In the genomic region with DNA sequence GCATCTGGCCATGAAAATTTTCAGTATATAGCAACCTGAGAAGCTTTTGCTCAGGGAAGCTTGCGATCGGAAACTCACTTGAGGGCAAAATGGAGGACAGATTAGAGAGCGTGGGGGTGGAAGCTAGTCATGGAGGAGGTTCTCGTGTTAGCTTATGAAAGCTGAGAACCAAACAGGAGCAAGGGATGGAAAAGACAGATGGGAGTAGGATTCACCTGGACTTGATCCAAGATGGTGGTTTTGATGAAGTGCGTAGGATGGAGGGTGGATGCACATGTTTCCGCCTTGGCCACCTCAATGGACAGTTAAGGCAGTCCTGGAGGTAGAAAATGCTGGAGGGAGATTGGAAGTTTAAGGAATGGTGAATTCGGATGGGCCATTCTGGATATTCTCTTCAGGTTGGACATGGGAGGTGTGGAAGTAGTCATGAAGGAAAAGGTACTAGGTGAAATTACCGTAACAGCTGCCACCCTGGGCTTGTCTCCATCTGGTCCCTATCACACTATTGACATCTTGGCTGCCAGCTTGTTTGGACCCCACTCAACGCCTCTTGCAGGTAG, we compare ENCODE assay signal across 20 cellular contexts. TPM values are rescaled to one million over a fixed set of nuclear protein-coding genes. Genes with fewer than 3 reads are reported as not detected.
A peak's percentile ranks its signal among the peaks of the same experiment; 100 is the strongest.
DNase-seq lines count a peak whose midpoint lies in the region; ATAC-seq and TF ChIP-seq lines count a peak whose summit lies in the region.
"Had no signal": no experiment of that assay in that cellular context is flagged by ENCODE, and none has a peak within 500 bp of the region (broad histone marks: within the 10 kb centered on the region; RNA-seq: fewer than 3 reads in every experiment).

No MANE protein-coding gene starts in this region.

- no peak overlapping the region for H2AFZ ChIP-seq in hepatocyte

- ATAC-seq in T-cell (replicated peaks in 1 of 4) (no peak), GM21576 (IDR thresholded peaks at IDR 0.05; ENCODE audit: unreplicated experiment) (no peak)
- ATAC-seq: gastroesophageal sphincter; Panc1; stimulated activated naive B cell treated with anti-CD40 and anti-IgM and Interleukin-4, amounts not matched to agents 10 μg/mL and 1 μg/mL and 100 μg/mL, for 72 hours had no signal

- H3K27ac ChIP-seq in CD8-positive, alpha-beta memory T cell (ENCODE audit: low read depth, low read length) = no peak overlapping the region
- peak overlapping the region; percentile 96 for H3K27ac ChIP-seq in hepatocyte
- H3K27ac ChIP-seq: gastroesophageal sphincter had no signal

- no peak overlapping the region for H3K4me2 ChIP-seq in hepatocyte

- DNase-seq in CD8-positive, alpha-beta memory T cell = no peak
- DNase-seq in NCI-H1694 treated with DMSO at 0.1 percent for 48 hours (lab: John Stamatoyannopoulos, UW) (peak; percentile 82), T-cell (no peak), hepatocyte (ENCODE audit: low spot score) (no peak), AG08395 (ENCODE audit: low spot score) (no peak), nephron progenitor cell (no peak)
- no peak for DNase-seq in activated CD4-positive, alpha-beta T cell treated with anti-CD3 and anti-CD28 coated beads, Interleukin-2, amount 50 U/mL, for 1 hour
- DNase-seq: activated B cell treated with CpG ODN at 0.5 μM for 24 hours; activated CD4-positive, alpha-beta T cell treated with anti-CD3 and anti-CD28 coated beads, Interleukin-2, amount 50 U/mL, for 48 hours; activated naive CD4-positive, alpha-beta T cell treated with anti-CD3 and anti-CD28 coated beads for 36 hours; dermis blood vessel endothelial cell; H9; hippocampal formation; NCI-H1105 treated with DMSO at 0.1 percent for 48 hours; NCI-H2081 treated with DMSO at 0.1 percent for 48 hours; SHP77; stimulated activated naive B cell treated with anti-CD40 and anti-IgM and Interleukin-4, amounts not matched to agents 10 μg/mL and 1 μg/mL and 100 μg/mL, for 72 hours had no signal

- H3K4me3 ChIP-seq in CD8-positive, alpha-beta memory T cell (ENCODE audit: low read length) = no peak overlapping the region
- no peak overlapping the region for H3K4me3 ChIP-seq in hepatocyte
- H3K4me3 ChIP-seq: gastroesophageal sphincter had no signal

- H3K9me3 Mint-ChIP-seq in CD8-positive, alpha-beta memory T cell = no peaks in the 10 kb centered on the region
- H3K9me3 Mint-ChIP-seq in T-cell (no peaks in the 10 kb centered on the region), nephron progenitor cell (no peaks in the 10 kb centered on the region)
- H3K9me3 Mint-ChIP-seq: activated B cell treated with CpG ODN at 0.5 μM for 24 hours; activated naive CD4-positive, alpha-beta T cell treated with anti-CD3 and anti-CD28 coated beads for 36 hours; H9; stimulated activated naive B cell treated with anti-CD40 and anti-IgM and Interleukin-4, amounts not matched to agents 10 μg/mL and 1 μg/mL and 100 μg/mL, for 72 hours had no signal

- H3K4me1 ChIP-seq in CD8-positive, alpha-beta memory T cell (ENCODE audit: insufficient read depth, low read length) = peaks cover 15% of the 10 kb centered on the region
- H3K4me1 ChIP-seq in hepatocyte (ENCODE audit: insufficient read depth) = peaks cover 40% of the 10 kb centered on the region

- peaks cover 4% of the 10 kb centered on the region for H3K79me2 ChIP-seq in hepatocyte

- POLR2A ChIA-PET in CD8-positive, alpha-beta memory T cell (lab: Charles Lee) = no interaction called here
- POLR2A ChIA-PET in T-cell (lab: Charles Lee) = no interaction called here

- CTCF ChIA-PET in CD8-positive, alpha-beta memory T cell (lab: Charles Lee) = interaction anchor here (0.9 to 1.3 kb wide), 3 partner anchors 21 to 126 kb away, joined by 3 read pairs; no protein-coding TSS in a partner anchor
- CTCF ChIA-PET in T-cell (lab: Charles Lee) = interaction anchor here in 1 of 2 donors (0.5 to 0.8 kb wide), 2 partner anchors 45 to 1417 kb away, joined by 3 to 10 read pairs; a partner anchor contains a TSS

- H3K36me3 ChIP-seq in CD8-positive, alpha-beta memory T cell (ENCODE audit: insufficient read depth, low read length) = peaks cover 7% of the 10 kb centered on the region
- no peaks in the 10 kb centered on the region for H3K36me3 ChIP-seq in hepatocyte (replicated peaks; ENCODE audit: insufficient read depth, low read depth)
- H3K36me3 ChIP-seq: gastroesophageal sphincter had no signal

- TF ChIP-seq CTCF in hepatocyte (IDR thresholded peaks at IDR 0.05; ENCODE audit: poor library complexity) (no peak), nephron progenitor cell (IDR thresholded peaks at IDR 0.05) (no peak)

- WGBS in hepatocyte (ENCODE audit: low lambda C conversion rate, missing lambda C conversion rate) = 94% methylated on average over 9 of the region's 9 CpGs

- peaks cover 0 to 4% of the 10 kb centered on the region in 2 donors for H3K27me3 Mint-ChIP-seq in CD8-positive, alpha-beta memory T cell
- H3K27me3 Mint-ChIP-seq in T-cell (no peaks in the 10 kb centered on the region), nephron progenitor cell (ENCODE audit: low read depth, poor library complexity) (peaks cover 26% of the 10 kb centered on the region)
- H3K27me3 Mint-ChIP-seq: activated B cell treated with CpG ODN at 0.5 μM for 24 hours; stimulated activated naive B cell treated with anti-CD40 and anti-IgM and Interleukin-4, amounts not matched to agents 10 μg/mL and 1 μg/mL and 100 μg/mL, for 72 hours had no signal

- no peaks in the 10 kb centered on the region for H3K27me3 ChIP-seq in CD8-positive, alpha-beta memory T cell (ENCODE audit: insufficient read depth, low read length, poor library complexity, severe bottlenecking)
- H3K27me3 ChIP-seq in hepatocyte = no peaks in the 10 kb centered on the region
- H3K27me3 ChIP-seq: gastroesophageal sphincter had no signal

- no peaks in the 10 kb centered on the region for H3K9me3 ChIP-seq in CD8-positive, alpha-beta memory T cell (ENCODE audit: low read length)
- H3K9me3 ChIP-seq in hepatocyte (ENCODE audit: low read depth) = no peaks in the 10 kb centered on the region
- H3K9me3 ChIP-seq: gastroesophageal sphincter had no signal

- peaks cover 22 to 29% (median 28%) of the 10 kb centered on the region in 3 donors for H3K4me1 Mint-ChIP-seq in CD8-positive, alpha-beta memory T cell
- H3K4me1 Mint-ChIP-seq in T-cell = peaks cover 27 to 37% (median 27%) of the 10 kb centered on the region in 3 donors
- H3K4me1 Mint-ChIP-seq in nephron progenitor cell = peaks cover 53% of the 10 kb centered on the region

- peak overlapping the region in 1 of 7 donors; percentile 47 for H3K4me3 Mint-ChIP-seq in CD8-positive, alpha-beta memory T cell
- H3K4me3 Mint-ChIP-seq in T-cell = no peak overlapping the region
- no peak overlapping the region for H3K4me3 Mint-ChIP-seq in nephron progenitor cell
- H3K4me3 Mint-ChIP-seq: activated B cell treated with CpG ODN at 0.5 μM for 24 hours; activated naive CD4-positive, alpha-beta T cell treated with anti-CD3 and anti-CD28 coated beads for 36 hours; H9; stimulated activated naive B cell treated with anti-CD40 and anti-IgM and Interleukin-4, amounts not matched to agents 10 μg/mL and 1 μg/mL and 100 μg/mL, for 72 hours had no signal

- no peaks in the 10 kb centered on the region for H3K9me2 ChIP-seq in hepatocyte (replicated peaks; ENCODE audit: insufficient read depth)

- H3K27ac Mint-ChIP-seq in CD8-positive, alpha-beta memory T cell = peak overlapping the region in 6 of 8 donors; percentile 15 to 86 (median 32)
- peak overlapping the region; percentile 55 to 68 for H3K27ac Mint-ChIP-seq in T-cell
- H3K27ac Mint-ChIP-seq in nephron progenitor cell = no peak overlapping the region
- H3K27ac Mint-ChIP-seq: activated B cell treated with CpG ODN at 0.5 μM for 24 hours; activated naive CD4-positive, alpha-beta T cell treated with anti-CD3 and anti-CD28 coated beads for 36 hours; H9; stimulated activated naive B cell treated with anti-CD40 and anti-IgM and Interleukin-4, amounts not matched to agents 10 μg/mL and 1 μg/mL and 100 μg/mL, for 72 hours had no signal

- H4K20me1 ChIP-seq in hepatocyte (ENCODE audit: insufficient read depth, poor library complexity, severe bottlenecking) = no peaks in the 10 kb centered on the region

- H3K36me3 Mint-ChIP-seq in CD8-positive, alpha-beta memory T cell = peaks cover 0 to 19% (median 0%) of the 10 kb centered on the region in 3 donors
- H3K36me3 Mint-ChIP-seq in T-cell = peaks cover 5% of the 10 kb centered on the region
- peaks cover 13% of the 10 kb centered on the region for H3K36me3 Mint-ChIP-seq in nephron progenitor cell (ENCODE audit: low read depth)

RNA-seq across cellular contexts. Expression of a gene that starts 6.3 kb away (rescaled TPM):
- under 1 TPM; 0.57 to 0.62 TPM for total RNA-seq in CD8-positive, alpha-beta memory T cell
- polyA plus RNA-seq in CD8-positive, alpha-beta memory T cell = 0.70 TPM
- under 1 TPM in 4 of 5 donors, not detected in 1; 0.23 to 0.92 (median 0.55) TPM for total RNA-seq in T-cell
- total RNA-seq in hepatocyte = 5.6 and 7.7 TPM in 2 replicates
- 5.2 and 8.3 TPM in 2 replicates for polyA plus RNA-seq in hepatocyte
- total RNA-seq: dermis blood vessel endothelial cell, gastroesophageal sphincter, H9 had no signal

RNA-seq across cellular contexts. Expression of a gene that starts 25.3 kb away (rescaled TPM):
- total RNA-seq in CD8-positive, alpha-beta memory T cell = 10 to 100 TPM; 62.4 to 64.8 TPM
- polyA plus RNA-seq in CD8-positive, alpha-beta memory T cell = 61.7 TPM
- 10 to 100 TPM; 32.2 to 41.4 (median 37.8) TPM for total RNA-seq in T-cell
- 37.9 and 45.4 TPM in 2 replicates for total RNA-seq in hepatocyte
- 77.9 and 79.9 TPM in 2 replicates for polyA plus RNA-seq in hepatocyte

RNA-seq across cellular contexts. Expression of a gene that starts 37.0 kb away (rescaled TPM):
- total RNA-seq in CD8-positive, alpha-beta memory T cell = 10 to 100 TPM; 13.5 to 16.3 TPM
- polyA plus RNA-seq in CD8-positive, alpha-beta memory T cell = 33.4 TPM
- total RNA-seq in T-cell (10 to 100 TPM; 13.3 to 30.4 (median 23.7) TPM), hepatocyte (16.3 and 25.0 TPM in 2 replicates)
- 42.3 and 47.4 TPM in 2 replicates for polyA plus RNA-seq in hepatocyte

RNA-seq across cellular contexts. Expression of a gene that starts 39.1 kb away (rescaled TPM):
- total RNA-seq in CD8-positive, alpha-beta memory T cell = 1 to 10 TPM; 2.5 to 3.2 TPM
- polyA plus RNA-seq in CD8-positive, alpha-beta memory T cell = 1.9 TPM
- total RNA-seq in T-cell = 10 to 100 TPM in 2 of 5 donors, 1 to 10 TPM in 3; 8.7 to 11.8 (median 8.8) TPM
- 9.9 and 13.1 TPM in 2 replicates for total RNA-seq in hepatocyte
- polyA plus RNA-seq in hepatocyte = 20.1 and 21.5 TPM in 2 replicates

RNA-seq across cellular contexts. Expression of a gene that starts 44.8 kb away (rescaled TPM):
- total RNA-seq in CD8-positive, alpha-beta memory T cell = 10 to 100 TPM; 79.6 to 80.4 TPM
- 76.4 TPM for polyA plus RNA-seq in CD8-positive, alpha-beta memory T cell
- total RNA-seq in T-cell = 10 to 100 TPM; 51.6 to 68.1 (median 63.0) TPM
- 84.1 and 90.7 TPM in 2 replicates for total RNA-seq in hepatocyte
- 80.5 and 86.7 TPM in 2 replicates for polyA plus RNA-seq in hepatocyte
